In the genomic region with DNA sequence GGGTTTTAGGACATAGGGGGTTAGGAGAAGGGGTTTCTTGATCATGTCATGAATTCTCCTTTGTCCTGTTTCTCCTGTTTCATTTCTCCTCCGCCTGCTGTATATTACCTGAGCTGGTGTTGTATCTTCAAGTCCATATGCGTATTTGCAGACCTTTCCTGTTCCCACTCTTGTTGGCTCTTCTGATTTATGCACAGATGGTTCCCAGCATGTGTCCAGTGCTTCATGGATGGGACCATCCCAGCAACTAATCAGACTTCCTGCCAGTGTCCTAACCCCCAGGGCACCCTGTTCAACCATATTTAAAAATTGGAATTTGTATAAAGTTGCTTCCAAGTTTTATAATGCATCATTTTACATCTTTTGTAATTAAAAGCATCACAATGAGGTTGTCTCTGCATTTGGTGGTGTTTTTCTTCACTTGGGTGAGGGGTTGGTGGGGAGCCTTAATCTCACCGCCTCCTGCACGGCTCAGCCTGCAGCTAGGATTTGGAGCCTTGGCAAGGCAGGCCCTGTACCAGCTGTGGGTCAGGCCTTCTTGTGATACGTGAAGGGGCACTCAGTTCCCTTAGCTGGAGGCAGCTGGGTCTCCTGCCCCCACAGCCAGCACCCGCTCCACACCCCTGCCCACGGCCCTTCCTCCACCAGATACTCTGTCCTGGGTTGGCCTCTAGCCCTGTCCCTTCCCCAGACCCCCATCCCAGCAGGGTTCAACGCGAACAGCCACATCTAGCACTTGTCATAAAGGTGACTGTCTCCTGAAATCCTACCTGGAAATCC, we compare ENCODE assay signal across 16 cellular contexts.
DNase-seq lines count a peak whose midpoint lies in the region; ATAC-seq lines count a peak whose summit lies in the region.
"Had no signal": no experiment of that assay in that cellular context is flagged by ENCODE, and none has a peak within 500 bp of the region (broad histone marks: within the 10 kb centered on the region; RNA-seq: fewer than 3 reads in every experiment).

No MANE protein-coding gene starts in this region.

- no peaks in the 10 kb centered on the region for H3K27me3 Mint-ChIP-seq in stimulated activated naive CD8-positive, alpha-beta T cell treated with anti-CD3 and anti-CD28 coated beads, Interleukin-15, amount 100 ng/mL, for 72 hours
- H3K27me3 Mint-ChIP-seq in activated T-helper 2 cell treated with anti-CD3 and anti-CD28 coated beads, Interferon-gamma antibody, Interleukin-2, Interleukin-4, amounts not matched to agents 10 μg/mL and 5 μg/mL and 100 μg/mL, durations not matched to agents 14 hours and 24 hours and 36 hours (ENCODE audit: low read depth) = no peaks in the 10 kb centered on the region
- peaks cover 6 to 17% (median 16%) of the 10 kb centered on the region in 3 donors for H3K27me3 Mint-ChIP-seq in naive B cell

- peaks cover 38% of the 10 kb centered on the region for H3K36me3 Mint-ChIP-seq in activated T-helper 2 cell treated with anti-CD3 and anti-CD28 coated beads, Interferon-gamma antibody, Interleukin-2, Interleukin-4, amounts not matched to agents 10 μg/mL and 5 μg/mL and 100 μg/mL, durations not matched to agents 14 hours and 24 hours and 36 hours (ENCODE audit: low read depth)
- peaks cover 15 to 18% of the 10 kb centered on the region in 2 donors for H3K36me3 Mint-ChIP-seq in naive B cell

- H3K79me1 ChIP-seq in mesendoderm (ENCODE audit: low read length) = no peaks in the 10 kb centered on the region

- H3K4me3 Mint-ChIP-seq in stimulated activated naive CD8-positive, alpha-beta T cell treated with anti-CD3 and anti-CD28 coated beads, Interleukin-15, amount 100 ng/mL, for 72 hours = no peak overlapping the region
- no peak overlapping the region for H3K4me3 Mint-ChIP-seq in activated T-helper 2 cell treated with anti-CD3 and anti-CD28 coated beads, Interferon-gamma antibody, Interleukin-2, Interleukin-4, amounts not matched to agents 10 μg/mL and 5 μg/mL and 100 μg/mL, durations not matched to agents 14 hours and 24 hours and 36 hours (ENCODE audit: low read depth)
- peak overlapping the region in 2 of 8 donors; percentile 43 to 47 for H3K4me3 Mint-ChIP-seq in naive B cell

- no peak overlapping the region for H3K56ac ChIP-seq in mesendoderm (ENCODE audit: low read length)

- no peak overlapping the region for H3K23ac ChIP-seq in mesendoderm (ENCODE audit: low read length)

- no peaks in the 10 kb centered on the region for H3K9me3 Mint-ChIP-seq in stimulated activated naive CD8-positive, alpha-beta T cell treated with anti-CD3 and anti-CD28 coated beads, Interleukin-15, amount 100 ng/mL, for 72 hours
- no peaks in the 10 kb centered on the region for H3K9me3 Mint-ChIP-seq in activated T-helper 2 cell treated with anti-CD3 and anti-CD28 coated beads, Interferon-gamma antibody, Interleukin-2, Interleukin-4, amounts not matched to agents 10 μg/mL and 5 μg/mL and 100 μg/mL, durations not matched to agents 14 hours and 24 hours and 36 hours
- H3K9me3 Mint-ChIP-seq in naive B cell = no peaks in the 10 kb centered on the region

- H3K79me2 ChIP-seq in mesendoderm (ENCODE audit: control insufficient read depth, insufficient read depth, low read length) = no peaks in the 10 kb centered on the region

- no peak overlapping the region for H3K4ac ChIP-seq in mesendoderm (ENCODE audit: low read depth, low read length)

- no peak overlapping the region for H3K4me3 ChIP-seq in mesendoderm (ENCODE audit: low read length)

- no peak overlapping the region for H2BK15ac ChIP-seq in mesendoderm (replicated peaks; ENCODE audit: low read depth)

- no peak overlapping the region for H3K9ac ChIP-seq in mesendoderm (ENCODE audit: low read length)
- H3K9ac ChIP-seq: KMS-11 had no signal

- no CpG with 5 or more reads among the region's 9 CpGs for WGBS in mesendoderm (ENCODE audit: extremely low coverage, insufficient coverage, low lambda C conversion rate)

- H3K27ac Mint-ChIP-seq in stimulated activated naive CD8-positive, alpha-beta T cell treated with anti-CD3 and anti-CD28 coated beads, Interleukin-15, amount 100 ng/mL, for 72 hours = peak overlapping the region; percentile 49 to 73
- H3K27ac Mint-ChIP-seq in activated T-helper 2 cell treated with anti-CD3 and anti-CD28 coated beads, Interferon-gamma antibody, Interleukin-2, Interleukin-4, amounts not matched to agents 10 μg/mL and 5 μg/mL and 100 μg/mL, durations not matched to agents 14 hours and 24 hours and 36 hours = peak overlapping the region; percentile 62
- peak overlapping the region in 5 of 6 donors; percentile 34 to 93 (median 63) for H3K27ac Mint-ChIP-seq in naive B cell

- no peaks in the 10 kb centered on the region for H3K27me3 ChIP-seq in mesendoderm (ENCODE audit: insufficient read depth, low read length, poor library complexity)

- no peak overlapping the region for H3K18ac ChIP-seq in mesendoderm (ENCODE audit: low read length)

- no peaks in the 10 kb centered on the region for H3K36me3 ChIP-seq in mesendoderm (ENCODE audit: control insufficient read depth, insufficient read depth, low read length)

- H3K4me1 ChIP-seq in mesendoderm (ENCODE audit: control insufficient read depth, low read depth, low read length) = peaks cover 3% of the 10 kb centered on the region

- no peak overlapping the region for H3K4me2 ChIP-seq in mesendoderm (ENCODE audit: low read length)
- H3K4me2 ChIP-seq: KMS-11 had no signal

- no peak overlapping the region for H3K27ac ChIP-seq in mesendoderm (ENCODE audit: low read depth, low read length)
- H3K27ac ChIP-seq: HL-60, KMS-11 had no signal

- H2BK120ac ChIP-seq in mesendoderm (ENCODE audit: low read depth, low read length) = no peak overlapping the region

- H2AK5ac ChIP-seq in mesendoderm (ENCODE audit: low read length) = no peak overlapping the region

- intact Hi-C loops in activated T-helper 2 cell treated with anti-CD3 and anti-CD28 coated beads, Interferon-gamma antibody, Interleukin-2, Interleukin-4, amounts not matched to agents 10 μg/mL and 5 μg/mL and 100 μg/mL, durations not matched to agents 14 hours and 24 hours and 36 hours (cut with micrococcal nuclease) = loop anchor here (5.0 kb wide), 3 partner anchors 107 to 227 kb away; no protein-coding TSS in a partner anchor

- no peak overlapping the region for H4K5ac ChIP-seq in mesendoderm (ENCODE audit: low read length)

- no peak overlapping the region for H4K8ac ChIP-seq in mesendoderm (ENCODE audit: low read depth, low read length)

- no peak for ATAC-seq in stimulated activated naive CD8-positive, alpha-beta T cell treated with anti-CD3 and anti-CD28 coated beads, Interleukin-15, amount 100 ng/mL, for 72 hours
- ATAC-seq in stimulated activated naive CD8-positive, alpha-beta T cell treated with anti-CD3 and anti-CD28 coated beads, Interleukin-15, Interleukin-2, amounts not matched to agents 100 U/mL and 50 U/mL, for 24 hours = no peak
- ATAC-seq in naive B cell (ENCODE audit: low read depth in 2 of 2) (no peak), GM21528 (IDR thresholded peaks at IDR 0.05; ENCODE audit: low FRiP score, unreplicated experiment) (no peak)
- ATAC-seq: left cardiac atrium had no signal

- H2BK5ac ChIP-seq in mesendoderm (ENCODE audit: low read length) = no peak overlapping the region

- no peak for DNase-seq in stimulated activated naive CD8-positive, alpha-beta T cell treated with anti-CD3 and anti-CD28 coated beads, Interleukin-15, amount 100 ng/mL, for 72 hours
- DNase-seq in stimulated activated naive CD8-positive, alpha-beta T cell treated with anti-CD3 and anti-CD28 coated beads, Interleukin-15, Interleukin-2, amounts not matched to agents 100 U/mL and 50 U/mL, for 24 hours = no peak
- no peak for DNase-seq in activated T-helper 2 cell treated with anti-CD3 and anti-CD28 coated beads, Interferon-gamma antibody, Interleukin-2, Interleukin-4, amounts not matched to agents 10 μg/mL and 5 μg/mL and 100 μg/mL, durations not matched to agents 14 hours and 24 hours and 36 hours (ENCODE audit: low spot score)
- no peak for DNase-seq in naive B cell
- DNase-seq in mesendoderm = no peak
- no peak for DNase-seq in T1000 (lab: John Stamatoyannopoulos, UW)
- DNase-seq: central memory CD4-positive, alpha-beta T cell; hypothalamus; left cardiac atrium; NCI-H2227 treated with DMSO at 0.1 percent for 48 hours; retina; SIG-M5; stimulated activated CD4-positive, alpha-beta T cell treated with anti-CD3 and anti-CD28 coated beads, Interleukin-15, amount 100 ng/mL, for 24 hours had no signal

- H3K4me1 Mint-ChIP-seq in stimulated activated naive CD8-positive, alpha-beta T cell treated with anti-CD3 and anti-CD28 coated beads, Interleukin-15, amount 100 ng/mL, for 72 hours = peaks cover 26% of the 10 kb centered on the region
- peaks cover 24% of the 10 kb centered on the region for H3K4me1 Mint-ChIP-seq in activated T-helper 2 cell treated with anti-CD3 and anti-CD28 coated beads, Interferon-gamma antibody, Interleukin-2, Interleukin-4, amounts not matched to agents 10 μg/mL and 5 μg/mL and 100 μg/mL, durations not matched to agents 14 hours and 24 hours and 36 hours (ENCODE audit: low read depth)
- peaks cover 20 to 22% (median 22%) of the 10 kb centered on the region in 3 donors for H3K4me1 Mint-ChIP-seq in naive B cell
